1 cellular context compared by ENCODE assay signal in the genomic region with DNA sequence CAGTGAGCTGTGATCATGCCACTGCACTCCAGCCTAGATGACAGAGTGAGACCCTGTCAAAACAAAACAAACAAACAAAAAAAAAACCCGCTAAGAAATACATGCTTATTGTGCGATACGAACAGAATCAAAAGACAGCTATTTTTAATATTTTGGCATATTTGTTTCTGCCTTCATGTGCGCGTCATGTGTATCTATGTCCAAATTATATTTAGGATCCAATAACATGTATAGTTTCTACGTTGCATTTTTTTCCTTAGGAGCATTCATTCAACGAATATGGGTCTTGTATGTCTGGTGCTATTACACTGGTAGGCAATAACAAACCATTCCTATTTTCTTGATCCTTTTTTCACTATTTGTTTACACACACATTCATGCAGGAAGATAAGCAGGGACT.
TF ChIP-seq lines count a peak whose summit lies in the region.

No MANE protein-coding gene starts in this region.

TF ChIP-seq in SK-N-SH, 30 proteins besides CTCF, POLR2A, EP300 and RAD21 (continued from another document):
- TF ChIP-seq, protein P1, sequence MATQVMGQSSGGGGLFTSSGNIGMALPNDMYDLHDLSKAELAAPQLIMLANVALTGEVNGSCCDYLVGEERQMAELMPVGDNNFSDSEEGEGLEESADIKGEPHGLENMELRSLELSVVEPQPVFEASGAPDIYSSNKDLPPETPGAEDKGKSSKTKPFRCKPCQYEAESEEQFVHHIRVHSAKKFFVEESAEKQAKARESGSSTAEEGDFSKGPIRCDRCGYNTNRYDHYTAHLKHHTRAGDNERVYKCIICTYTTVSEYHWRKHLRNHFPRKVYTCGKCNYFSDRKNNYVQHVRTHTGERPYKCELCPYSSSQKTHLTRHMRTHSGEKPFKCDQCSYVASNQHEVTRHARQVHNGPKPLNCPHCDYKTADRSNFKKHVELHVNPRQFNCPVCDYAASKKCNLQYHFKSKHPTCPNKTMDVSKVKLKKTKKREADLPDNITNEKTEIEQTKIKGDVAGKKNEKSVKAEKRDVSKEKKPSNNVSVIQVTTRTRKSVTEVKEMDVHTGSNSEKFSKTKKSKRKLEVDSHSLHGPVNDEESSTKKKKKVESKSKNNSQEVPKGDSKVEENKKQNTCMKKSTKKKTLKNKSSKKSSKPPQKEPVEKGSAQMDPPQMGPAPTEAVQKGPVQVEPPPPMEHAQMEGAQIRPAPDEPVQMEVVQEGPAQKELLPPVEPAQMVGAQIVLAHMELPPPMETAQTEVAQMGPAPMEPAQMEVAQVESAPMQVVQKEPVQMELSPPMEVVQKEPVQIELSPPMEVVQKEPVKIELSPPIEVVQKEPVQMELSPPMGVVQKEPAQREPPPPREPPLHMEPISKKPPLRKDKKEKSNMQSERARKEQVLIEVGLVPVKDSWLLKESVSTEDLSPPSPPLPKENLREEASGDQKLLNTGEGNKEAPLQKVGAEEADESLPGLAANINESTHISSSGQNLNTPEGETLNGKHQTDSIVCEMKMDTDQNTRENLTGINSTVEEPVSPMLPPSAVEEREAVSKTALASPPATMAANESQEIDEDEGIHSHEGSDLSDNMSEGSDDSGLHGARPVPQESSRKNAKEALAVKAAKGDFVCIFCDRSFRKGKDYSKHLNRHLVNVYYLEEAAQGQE (IDR thresholded peaks at IDR 0.05; ENCODE audit: low read depth, low read length) = no peak
TF ChIP-seq in SK-N-SH: peak in this region for 0.
